19 cellular contexts compared by ENCODE assay signal in the genomic region with DNA sequence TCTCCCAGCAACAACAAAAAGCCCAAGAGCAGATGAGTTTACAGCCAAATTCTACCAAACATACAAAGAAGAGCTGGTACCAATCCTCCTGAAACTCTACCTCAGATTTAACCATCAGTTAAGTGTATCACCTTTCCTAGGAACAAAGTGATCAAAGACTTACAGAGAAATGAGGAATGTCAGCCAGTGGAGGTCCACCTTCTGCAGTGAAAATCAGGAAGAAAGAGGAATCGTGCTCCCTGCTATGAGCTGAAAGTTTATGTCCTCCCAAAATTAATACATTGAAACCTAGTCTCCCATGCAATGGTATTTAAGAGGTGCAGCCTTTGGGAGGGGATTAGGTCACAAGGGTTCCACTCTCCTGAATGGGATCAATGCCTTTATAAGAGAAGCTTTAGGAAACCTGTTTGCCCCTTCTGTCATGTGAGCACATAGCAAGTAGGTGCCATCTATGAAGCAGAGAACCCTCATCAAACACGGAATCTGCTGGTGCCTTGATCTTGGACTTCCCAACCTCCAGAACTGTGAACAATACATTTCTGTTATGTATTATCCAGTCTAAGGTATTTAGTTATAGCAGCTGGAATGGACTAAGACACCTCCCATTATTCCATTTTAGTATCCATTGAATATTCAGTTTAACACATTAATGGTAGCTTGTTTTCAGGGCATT.
DNase-seq lines count a peak whose midpoint lies in the region; ATAC-seq and TF ChIP-seq lines count a peak whose summit lies in the region.
"Had no signal": no experiment of that assay in that cellular context is flagged by ENCODE, and none has a peak within 500 bp of the region (broad histone marks: within the 10 kb centered on the region; RNA-seq: fewer than 3 reads in every experiment).

No MANE protein-coding gene starts in this region.

- TF ChIP-seq CTCF in brain microvascular endothelial cell (IDR thresholded peaks at IDR 0.05; ENCODE audit: low read depth, low read length, missing control alignments) (peak; percentile 37), fibroblast of the aortic adventitia (IDR thresholded peaks at IDR 0.05; ENCODE audit: insufficient read depth, low read length) (no peak)

- H3K27ac ChIP-seq in brain microvascular endothelial cell, result no peak overlapping the region
- H3K27ac ChIP-seq: 22Rv1, gastrocnemius medialis, transverse colon had no signal

- ATAC-seq in GM21447 (IDR thresholded peaks at IDR 0.05; ENCODE audit: unreplicated experiment), result no peak
- ATAC-seq: activated T-helper 17 cell treated with anti-CD3 and anti-CD28 coated beads, Interleukin-2, amount 50 U/mL, for 72 hours; gastrocnemius medialis; T-cell had no signal

- DNase-seq in NCI-H2171 treated with DMSO at 0.1 percent for 48 hours (lab: John Stamatoyannopoulos, UW) (peak; percentile 30), NCI-H2171 (lab: John Stamatoyannopoulos, UW) (no peak), brain microvascular endothelial cell (no peak), fibroblast of the aortic adventitia (ENCODE audit: low read depth) (peak; percentile 48), renal cortical epithelial cell (ENCODE audit: low read depth) (peak; percentile 44), T-helper 2 cell (no peak), EL (no peak)
- DNase-seq: activated CD4-positive, alpha-beta T cell treated with anti-CD3 and anti-CD28 coated beads for 48 hours; cortex of kidney; gastrocnemius medialis; HFFc6; NCI-H1417 treated with DMSO at 0.1 percent for 48 hours; Right ventricle myocardium superior; stimulated activated CD4-positive, alpha-beta T cell treated with anti-CD3 and anti-CD28 coated beads, Interleukin-4, amount 100 ng/mL, for 1 hour had no signal

- H3K4me3 ChIP-seq in brain microvascular endothelial cell (ENCODE audit: low read depth, low read length) (no peak overlapping the region), fibroblast of the aortic adventitia (ENCODE audit: low read depth, low read length) (no peak overlapping the region)
- H3K4me3 ChIP-seq: gastrocnemius medialis, transverse colon had no signal

- H3K27me3 ChIP-seq in brain microvascular endothelial cell (replicated peaks), result no peaks in the 10 kb centered on the region
- H3K27me3 ChIP-seq: gastrocnemius medialis, transverse colon had no signal

- in situ Hi-C loops in brain microvascular endothelial cell (cut with HindIII; ENCODE audit: low pct_ligation_motif_present, low sequenced_read_pairs), result no loop called here

- no peaks in the 10 kb centered on the region for H3K36me3 ChIP-seq in brain microvascular endothelial cell (replicated peaks)
- H3K36me3 ChIP-seq: gastrocnemius medialis, transverse colon had no signal

Comparison
In these comparisons a context has a peak if more than half of its experiments do, and no peak if none do; other contexts are left out.
1. DNase-seq: peak in NCI-H2171 treated with DMSO at 0.1 percent for 48 hours (single experiment), fibroblast of the aortic adventitia (single experiment) and renal cortical epithelial cell (single experiment); none in NCI-H2171 (single experiment), brain microvascular endothelial cell (single experiment), T-helper 2 cell (0 of 5) and EL (single experiment).